24 cellular contexts compared by ENCODE assay signal in the genomic region with DNA sequence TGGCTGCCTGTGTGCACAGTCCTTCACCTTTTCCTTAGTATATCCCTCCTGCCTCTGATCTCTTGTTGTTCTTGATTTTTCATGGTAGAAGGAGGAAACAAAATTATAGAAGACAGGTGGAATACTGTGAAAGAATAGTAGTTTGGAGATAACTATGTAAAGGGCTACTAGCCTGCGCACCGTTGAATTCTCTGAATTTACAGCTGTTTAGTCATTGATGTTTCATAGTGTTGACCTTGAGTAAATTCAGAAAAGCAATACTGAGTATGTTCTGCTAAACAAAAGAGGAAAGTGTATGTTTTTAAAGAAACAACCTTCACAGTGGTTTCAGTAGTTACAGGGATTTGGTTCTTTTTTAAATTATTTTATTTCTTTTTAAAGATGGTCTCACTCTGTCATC. TPM values are rescaled to one million over a fixed set of nuclear protein-coding genes. Genes with fewer than 3 reads are reported as not detected.
DNase-seq lines count a peak whose midpoint lies in the region; ATAC-seq and TF ChIP-seq lines count a peak whose summit lies in the region.
"Had no signal": no experiment of that assay in that cellular context is flagged by ENCODE, and none has a peak within 500 bp of the region (broad histone marks: within the 10 kb centered on the region; RNA-seq: fewer than 3 reads in every experiment).

No MANE protein-coding gene starts in this region.

- DNase-seq in cardiac muscle cell (ENCODE audit: low read depth in 1 of 2, low spot score in 1 of 2): no peak
- no peak for DNase-seq in Right ventricle myocardium superior
- DNase-seq in Panc1 (ENCODE audit: low read depth, low spot score): peak; percentile 58
- no peak for DNase-seq in epithelial cell of prostate (ENCODE audit: low read depth, low spot score)
- no peak for DNase-seq in thoracic aorta (ENCODE audit: low spot score)
- no peak for DNase-seq in activated T-cell treated with anti-CD3 and anti-CD28 coated beads, Interleukin-2, amount 50 U/mL, for 48 hours
- DNase-seq: C1 segment of cervical spinal cord; effector CD4-positive, alpha-beta T cell; gastrocnemius medialis; H7; hypothalamus; KBM-7; NCI-H2171; NCI-H524; RPMI8226; spleen; stimulated activated CD4-positive, alpha-beta T cell treated with anti-CD3 and anti-CD28 coated beads, Interleukin-4, amount 100 ng/mL, for 24 hours; SW 1271 had no signal

- TF ChIP-seq CTCF in cardiac muscle cell (IDR thresholded peaks at IDR 0.05; ENCODE audit: low read depth, low read length) (no peak), Panc1 (IDR thresholded peaks at IDR 0.05) (no peak), thoracic aorta (IDR thresholded peaks at IDR 0.05) (no peak)

- BruUV-seq in Panc1 (replicated peaks; lab: Mats Ljungman, UMichigan): no TSS peak

- in situ Hi-C loops in Panc1 (cut with HindIII; ENCODE audit: low pct_unique_long_range_greater_than_20kb, low sequenced_read_pairs): no loop called here

- intact Hi-C loops in Right ventricle myocardium superior (cut with DNase I) (no loop called here), Panc1 (cut with micrococcal nuclease; ENCODE audit: unreplicated experiment) (loop anchor here (10.0 kb wide), 1 partner anchor 61 kb away; no protein-coding TSS in a partner anchor)

- H3K4me1 ChIP-seq in cardiac muscle cell (ENCODE audit: low read depth): peaks cover 61% of the 10 kb centered on the region
- H3K4me1 ChIP-seq in Panc1 (ENCODE audit: control insufficient read depth, insufficient read depth, low read length): peaks cover 10% of the 10 kb centered on the region
- H3K4me1 ChIP-seq in thoracic aorta (ENCODE audit: control insufficient read depth in 1 of 2, low read depth in 2 of 2): peaks cover 37 to 79% of the 10 kb centered on the region in 2 donors

- ATAC-seq in Right ventricle myocardium superior (ENCODE audit: poor library complexity) (no peak), Panc1 (peak; percentile 63; the same call in 1 of the 2 replicates), thoracic aorta (ENCODE audit: insufficient number of reproducible peaks, low FRiP score, low read depth) (no peak), HG03175 (IDR thresholded peaks at IDR 0.05; ENCODE audit: unreplicated experiment) (no peak), HG03108 (IDR thresholded peaks at IDR 0.05; ENCODE audit: unreplicated experiment) (no peak)
- ATAC-seq: esophagus mucosa, gastrocnemius medialis had no signal

- peak overlapping the region; percentile 93 for H3K27ac ChIP-seq in cardiac muscle cell
- H3K27ac ChIP-seq in Panc1 (ENCODE audit: low read length): no peak overlapping the region
- H3K27ac ChIP-seq in epithelial cell of prostate: peak overlapping the region; percentile 75
- peak overlapping the region; percentile 73 to 79 for H3K27ac ChIP-seq in thoracic aorta
- H3K27ac ChIP-seq: gastrocnemius medialis, neutrophil, spleen, tibial nerve had no signal

- H3K36me3 ChIP-seq in cardiac muscle cell: no peaks in the 10 kb centered on the region
- no peaks in the 10 kb centered on the region for H3K36me3 ChIP-seq in Panc1 (ENCODE audit: control insufficient read depth, insufficient read depth, low read length)
- no peaks in the 10 kb centered on the region for H3K36me3 ChIP-seq in thoracic aorta
- H3K36me3 ChIP-seq: gastrocnemius medialis, neutrophil, spleen, tibial nerve had no signal

- no peaks in the 10 kb centered on the region for H3K9me3 ChIP-seq in cardiac muscle cell (ENCODE audit: low read depth)
- H3K9me3 ChIP-seq in Panc1 (ENCODE audit: control insufficient read depth, insufficient read depth, low read depth, low read length): no peaks in the 10 kb centered on the region
- no peaks in the 10 kb centered on the region for H3K9me3 ChIP-seq in thoracic aorta
- H3K9me3 ChIP-seq: gastrocnemius medialis, neutrophil, spleen, tibial nerve had no signal

- no peak overlapping the region for H3K4me3 ChIP-seq in cardiac muscle cell
- no peak overlapping the region for H3K4me3 ChIP-seq in Panc1 (ENCODE audit: low read depth in 2 of 2, low read length in 2 of 2)
- H3K4me3 ChIP-seq in thoracic aorta: no peak overlapping the region
- H3K4me3 ChIP-seq: gastrocnemius medialis, lung, spleen, tibial nerve had no signal

- H3K27me3 ChIP-seq in cardiac muscle cell: no peaks in the 10 kb centered on the region
- H3K27me3 ChIP-seq in Panc1 (ENCODE audit: control insufficient read depth, insufficient read depth, low read length): no peaks in the 10 kb centered on the region
- no peaks in the 10 kb centered on the region for H3K27me3 ChIP-seq in thoracic aorta (replicated peaks; ENCODE audit: insufficient read depth)
- H3K27me3 ChIP-seq: gastrocnemius medialis, neutrophil, spleen, tibial nerve had no signal

- CTCF ChIA-PET in Panc1 (lab: Charles Lee): interaction anchor here (0.7 kb wide), 1 partner anchor 64 kb away, joined by 4 read pairs; no protein-coding TSS in a partner anchor

- POLR2A ChIA-PET in Panc1 (lab: Charles Lee): no interaction called here

RNA-seq across cellular contexts. Expression of gene CAMTA1, which starts 18.1 kb away (rescaled TPM):
- total RNA-seq in cardiac muscle cell: 209 and 213 TPM in 2 replicates
- polyA plus RNA-seq in cardiac muscle cell: 336 and 341 TPM in 2 replicates
- 153 TPM for total RNA-seq in Right ventricle myocardium superior
- 82.2 TPM for total RNA-seq in Panc1 (2021; ENCODE audit: unreplicated experiment)
- polyA plus RNA-seq in Panc1 (2012; ENCODE audit: insufficient read length): 82.6 TPM
- 100 to 1,000 TPM; 105 to 113 TPM for total RNA-seq in thoracic aorta
